15 cellular contexts compared by ENCODE assay signal in genomic region chr5:50583621-50584020, GRCh38.
DNase-seq lines count a peak whose midpoint lies in the region; TF ChIP-seq lines count a peak whose summit lies in the region.
"Had no signal": no experiment of that assay in that cellular context is flagged by ENCODE, and none has a peak within 500 bp of the region (broad histone marks: within the 10 kb centered on the region; RNA-seq: fewer than 3 reads in every experiment).

No MANE protein-coding gene starts in this region.

- H2BK120ac ChIP-seq in H9 (ENCODE audit: low read depth, low read length, poor library complexity, severe bottlenecking) = no peak overlapping the region

- H2BK5ac ChIP-seq in H9 (ENCODE audit: insufficient read length, low read length) = no peak overlapping the region

- H4K91ac ChIP-seq in H9 (ENCODE audit: insufficient read length, low read depth, low read length) = no peak overlapping the region

- intact Hi-C loops in ascending aorta (cut with DNase I) (no loop called here), stomach (cut with DNase I; ENCODE audit: low total_unique reads) (no loop called here)

- no peak overlapping the region for H2BK15ac ChIP-seq in H9 (ENCODE audit: low read depth, low read length)

- no peak for DNase-seq in H9
- peak; percentile 30 for DNase-seq in NCI-H82 treated with DMSO at 0.1 percent for 48 hours (lab: John Stamatoyannopoulos, UW; ENCODE audit: unreplicated experiment)
- no peak for DNase-seq in endodermal cell
- no peak for DNase-seq in ascending aorta (ENCODE audit: low spot score in 2 of 2)
- no peak for DNase-seq in stomach
- no peak for DNase-seq in mucosa of gallbladder (ENCODE audit: low spot score)
- DNase-seq: BE2C; CD4-positive, alpha-beta memory T cell; COR-L47; DMS153; DMS79 treated with DMSO at 0.1 percent for 48 hours; GDM1; H7 had no signal

- H2AFZ ChIP-seq in H9 (ENCODE audit: low read length) = peak overlapping the region; percentile 36

- H3K14ac ChIP-seq in H9 (ENCODE audit: insufficient read depth, low read length) = no peak overlapping the region

- no peak overlapping the region for H3K4ac ChIP-seq in H9 (ENCODE audit: low read depth, low read length)

- no peak overlapping the region for H3T11ph ChIP-seq in H9 (ENCODE audit: low read length)

- H3K9ac ChIP-seq in H9 (ENCODE audit: extremely low read depth, insufficient read length, low read length) = no peak overlapping the region
- no peak overlapping the region for H3K9ac ChIP-seq in endodermal cell (ENCODE audit: extremely low read depth, low read length, poor library complexity, severe bottlenecking)

- H3K79me2 ChIP-seq in H9 (ENCODE audit: insufficient read depth, low read length) = no peaks in the 10 kb centered on the region

- H3K27me3 ChIP-seq in H9 (ENCODE audit: insufficient read depth, low read length) = no peaks in the 10 kb centered on the region
- H3K27me3 ChIP-seq in endodermal cell (ENCODE audit: control insufficient read depth, insufficient read depth, low read length, poor library complexity, severe bottlenecking) = no peaks in the 10 kb centered on the region
- no peaks in the 10 kb centered on the region for H3K27me3 ChIP-seq in ascending aorta
- H3K27me3 ChIP-seq in stomach = no peaks in the 10 kb centered on the region
- H3K27me3 ChIP-seq: BE2C had no signal

- H3K27ac Mint-ChIP-seq in H9 (no peak overlapping the region), endodermal cell (no peak overlapping the region)
- H3K27ac Mint-ChIP-seq: CD4-positive, alpha-beta memory T cell had no signal

- H3K4me1 Mint-ChIP-seq in H9 = peaks cover 25% of the 10 kb centered on the region in 2 experiments
- H3K4me1 Mint-ChIP-seq in endodermal cell = peaks cover 7% of the 10 kb centered on the region

- H3K27ac ChIP-seq in H9 (ENCODE audit: insufficient read length, low read depth, low read length) (no peak overlapping the region), endodermal cell (ENCODE audit: low read depth, low read length) (no peak overlapping the region), ascending aorta (no peak overlapping the region), stomach (no peak overlapping the region)
- H3K27ac ChIP-seq: A549, C4-2B had no signal

- H2BK20ac ChIP-seq in H9 (ENCODE audit: low read depth, low read length, poor library complexity, severe bottlenecking) = no peak overlapping the region

- H3K18ac ChIP-seq in H9 (ENCODE audit: insufficient read length, low read depth, low read length) = no peak overlapping the region

- no peak overlapping the region for H2BK12ac ChIP-seq in H9 (ENCODE audit: insufficient read length, low read depth, low read length)

- H2AK5ac ChIP-seq in H9 (ENCODE audit: insufficient read length, low read length) = no peak overlapping the region

- H3K9me3 ChIP-seq in H9 (ENCODE audit: control insufficient read depth, low read depth, low read length) = no peaks in the 10 kb centered on the region
- H3K9me3 ChIP-seq in endodermal cell (ENCODE audit: control insufficient read depth, low read length) = no peaks in the 10 kb centered on the region
- H3K9me3 ChIP-seq in ascending aorta = no peaks in the 10 kb centered on the region
- H3K9me3 ChIP-seq in stomach = peaks cover 0 to 5% (median 0%) of the 10 kb centered on the region in 4 donors
- H3K9me3 ChIP-seq: A549, BE2C had no signal

- H3K9me3 Mint-ChIP-seq in H9 = peaks cover 0 to 3% of the 10 kb centered on the region in 2 experiments; a peak in 1 of 5 replicates
- peaks cover 2% of the 10 kb centered on the region for H3K9me3 Mint-ChIP-seq in endodermal cell

- no peaks in the 10 kb centered on the region for H4K20me1 ChIP-seq in H9 (ENCODE audit: control insufficient read depth, insufficient read depth, insufficient read length)

- H3K4me1 ChIP-seq in H9 (ENCODE audit: insufficient read depth, low read length) (peaks cover 9% of the 10 kb centered on the region; the same call in 1 of the 2 replicates), endodermal cell (ENCODE audit: control insufficient read depth, insufficient read depth, low read length) (peaks cover 3% of the 10 kb centered on the region), ascending aorta (no peaks in the 10 kb centered on the region), stomach (no peaks in the 10 kb centered on the region)
- H3K4me1 ChIP-seq: A549, BE2C had no signal

- no peak overlapping the region for H3K23ac ChIP-seq in H9 (ENCODE audit: insufficient read length, low read depth, low read length)

- no peak overlapping the region for H3K56ac ChIP-seq in H9 (ENCODE audit: insufficient read length, low read depth, low read length)

- no peak overlapping the region for H3K4me3 ChIP-seq in endodermal cell (ENCODE audit: low read length)
- H3K4me3 ChIP-seq in ascending aorta = no peak overlapping the region
- no peak overlapping the region for H3K4me3 ChIP-seq in stomach
- H3K4me3 ChIP-seq: A549 had no signal

- H3K36me3 Mint-ChIP-seq in H9 (ENCODE audit: insufficient read depth in 1 of 3, low read depth in 3 of 3) = no peaks in the 10 kb centered on the region
- H3K36me3 Mint-ChIP-seq in endodermal cell (ENCODE audit: low read depth) = no peaks in the 10 kb centered on the region

- no peaks in the 10 kb centered on the region for H3K79me1 ChIP-seq in H9 (ENCODE audit: insufficient read depth, low read depth, low read length, poor library complexity, severe bottlenecking)

- H3K36me3 ChIP-seq in endodermal cell (ENCODE audit: control insufficient read depth, insufficient read depth, low read length) (no peaks in the 10 kb centered on the region), ascending aorta (no peaks in the 10 kb centered on the region), stomach (no peaks in the 10 kb centered on the region)
- H3K36me3 ChIP-seq: BE2C had no signal

- no peak for TF ChIP-seq POLR2A in stomach (IDR thresholded peaks at IDR 0.05)

- no peaks in the 10 kb centered on the region for H3K23me2 ChIP-seq in H9 (ENCODE audit: insufficient read length, low read depth, low read length, poor library complexity, severe bottlenecking)

- no peak overlapping the region for H4K8ac ChIP-seq in H9 (replicated peaks; ENCODE audit: insufficient read length, low read depth, low read length)

- no peak overlapping the region for H3K4me2 ChIP-seq in H9 (ENCODE audit: insufficient read depth, insufficient read length, low read length)
- H3K4me2 ChIP-seq: A549 had no signal

- H3K27me3 Mint-ChIP-seq in H9 (ENCODE audit: low read depth) (no peaks in the 10 kb centered on the region), endodermal cell (ENCODE audit: insufficient read depth) (no peaks in the 10 kb centered on the region)
- H3K27me3 Mint-ChIP-seq: CD4-positive, alpha-beta memory T cell had no signal

- TF ChIP-seq CTCF in H9 (conservative IDR thresholded peaks at IDR 0.05) = peak; percentile 37; the same call in 2 of the 3 replicates
- TF ChIP-seq CTCF in endodermal cell (conservative IDR thresholded peaks at IDR 0.05) = peak; percentile 54
- no peak for TF ChIP-seq CTCF in ascending aorta (IDR thresholded peaks at IDR 0.05)
- no peak for TF ChIP-seq CTCF in stomach (IDR thresholded peaks at IDR 0.05)

- H4K5ac ChIP-seq in H9 (ENCODE audit: insufficient read length, low read depth, low read length) = no peak overlapping the region

- WGBS in H9 (ENCODE audit: extremely low coverage, insufficient read length, low lambda C conversion rate) = no CpG with 5 or more reads among the region's 3 CpGs
- 94 to 96% methylated on average over 2 to 3 of the region's 3 CpGs for WGBS in endodermal cell (ENCODE audit: insufficient coverage in 1 of 2, insufficient read length in 1 of 2), 2 experiments
- 91 to 98% (median 96%) methylated on average over 3 of the region's 3 CpGs for WGBS in stomach, 5 donors

- TF ChIP-seq EP300 in stomach (IDR thresholded peaks at IDR 0.05) = no peak

- H3K4me3 Mint-ChIP-seq in H9 (no peak overlapping the region), endodermal cell (no peak overlapping the region)
- H3K4me3 Mint-ChIP-seq: CD4-positive, alpha-beta memory T cell had no signal

Comparison
In these comparisons a context has a peak if more than half of its experiments do, and no peak if none do; other contexts are left out.
1. CTCF ChIP-seq: peak in H9 (single experiment) and endodermal cell (single experiment); none in ascending aorta (0 of 3) and stomach (0 of 7).